Comparison of ENCODE assay signal across 30 cellular contexts in the genomic region with DNA sequence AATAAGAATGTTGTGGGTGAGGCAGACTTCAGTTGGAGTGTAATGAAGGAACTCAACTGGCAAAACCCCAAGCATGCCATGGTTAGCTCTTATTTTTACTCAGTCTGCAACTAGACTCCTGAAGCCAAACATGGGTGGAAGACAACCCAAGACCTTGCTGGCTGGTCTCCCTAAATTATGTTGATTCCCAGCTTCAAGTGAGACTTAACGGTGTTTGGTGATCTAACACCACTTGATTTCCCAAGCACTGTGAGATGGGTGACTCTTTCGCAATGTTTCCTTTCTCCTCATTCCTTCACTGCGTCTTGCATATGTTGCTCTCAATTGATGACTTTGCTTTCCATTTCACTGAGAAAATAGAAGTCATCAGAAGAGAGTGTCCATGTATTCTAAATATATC.
"Had no signal": no experiment of that assay in that cellular context is flagged by ENCODE, and none has a peak within 500 bp of the region (broad histone marks: within the 10 kb centered on the region; RNA-seq: fewer than 3 reads in every experiment).

No MANE protein-coding gene starts in this region.

- DNase-seq: activated CD4-positive, alpha-beta T cell treated with anti-CD3 and anti-CD28 coated beads, Interleukin-2, amount 10 ng/mL, durations not matched to agents 24 days and 14 days; activated CD4-positive, alpha-beta T cell treated with anti-CD3 and anti-CD28 coated beads, Interleukin-2, amount 50 U/mL, for 4 hours; activated CD8-positive, alpha-beta T cell treated with anti-CD3 and anti-CD28 coated beads for 36 hours; activated effector memory CD4-positive, alpha-beta T cell treated with anti-CD3 and anti-CD28 coated beads, Interleukin-2, amount 50 U/mL, for 16 hours; activated naive CD4-positive, alpha-beta T cell; activated naive CD4-positive, alpha-beta T cell treated with anti-CD3 and anti-CD28 coated beads, Interleukin-2, amount 50 U/mL, for 16 hours; activated naive CD8-positive, alpha-beta T cell treated with anti-CD3 and anti-CD28 coated beads for 36 hours; activated T-cell treated with anti-CD3 and anti-CD28 coated beads, Interleukin-2, amount 50 U/mL, for 1 hour; activated T-cell treated with anti-CD3 and anti-CD28 coated beads, Interleukin-2, amount 50 U/mL, for 72 hours; amygdala; body of pancreas; caudate nucleus; cerebellar nuclear complex; Karpas-422; MG63; NCI-H1048; NCI-H1105 treated with DMSO at 0.1 percent for 48 hours; NCI-H1436; NCI-H1694; NCI-H1930; NCI-H2081 treated with DMSO at 0.1 percent for 48 hours; NCI-H345; NCI-H524 treated with DMSO at 0.1 percent for 48 hours; SHP77; SJCRH30 had no signal

- H3K36me3 Mint-ChIP-seq: activated naive CD8-positive, alpha-beta T cell treated with anti-CD3 and anti-CD28 coated beads for 36 hours had no signal

- H3K27ac Mint-ChIP-seq: activated CD4-positive, alpha-beta T cell treated with anti-CD3 and anti-CD28 coated beads, Interleukin-2, amount 10 ng/mL, durations not matched to agents 24 days and 14 days; activated CD8-positive, alpha-beta T cell treated with anti-CD3 and anti-CD28 coated beads for 36 hours; activated naive CD8-positive, alpha-beta T cell treated with anti-CD3 and anti-CD28 coated beads for 36 hours; activated T-cell treated with anti-CD3 and anti-CD28 coated beads, Interleukin-2, amount 50 U/mL, for 72 hours; activated T-helper 17 cell treated with anti-CD3 and anti-CD28 coated beads, Interleukin-2, amount 50 U/mL, for 72 hours had no signal

- H3K4me3 ChIP-seq: ascending aorta, body of pancreas, breast epithelium, MG63, SJCRH30, SK-N-MC had no signal

- H3K4me1 ChIP-seq: ascending aorta, body of pancreas, breast epithelium, SJCRH30 had no signal

- H3K4me3 Mint-ChIP-seq: activated CD4-positive, alpha-beta T cell treated with anti-CD3 and anti-CD28 coated beads, Interleukin-2, amount 10 ng/mL, durations not matched to agents 24 days and 14 days; activated CD8-positive, alpha-beta T cell treated with anti-CD3 and anti-CD28 coated beads for 36 hours; activated naive CD8-positive, alpha-beta T cell treated with anti-CD3 and anti-CD28 coated beads for 36 hours; activated T-cell treated with anti-CD3 and anti-CD28 coated beads, Interleukin-2, amount 50 U/mL, for 72 hours; activated T-helper 17 cell treated with anti-CD3 and anti-CD28 coated beads, Interleukin-2, amount 50 U/mL, for 72 hours had no signal

- H3K27ac ChIP-seq: ascending aorta, body of pancreas, breast epithelium, SJCRH30, SK-N-MC had no signal

- H3K9me3 ChIP-seq: ascending aorta, body of pancreas, breast epithelium, MG63, SJCRH30 had no signal

- H3K4me1 Mint-ChIP-seq: activated CD4-positive, alpha-beta T cell treated with anti-CD3 and anti-CD28 coated beads, Interleukin-2, amount 10 ng/mL, durations not matched to agents 24 days and 14 days; activated naive CD8-positive, alpha-beta T cell treated with anti-CD3 and anti-CD28 coated beads for 36 hours; activated T-helper 17 cell treated with anti-CD3 and anti-CD28 coated beads, Interleukin-2, amount 50 U/mL, for 72 hours had no signal

- H3K9me3 Mint-ChIP-seq: activated CD4-positive, alpha-beta T cell treated with anti-CD3 and anti-CD28 coated beads, Interleukin-2, amount 10 ng/mL, durations not matched to agents 24 days and 14 days; activated CD8-positive, alpha-beta T cell treated with anti-CD3 and anti-CD28 coated beads for 36 hours; activated naive CD8-positive, alpha-beta T cell treated with anti-CD3 and anti-CD28 coated beads for 36 hours; activated T-cell treated with anti-CD3 and anti-CD28 coated beads, Interleukin-2, amount 50 U/mL, for 72 hours; activated T-helper 17 cell treated with anti-CD3 and anti-CD28 coated beads, Interleukin-2, amount 50 U/mL, for 72 hours had no signal

- H3K27me3 ChIP-seq: ascending aorta, body of pancreas, breast epithelium, MG63, SJCRH30 had no signal

- H3K27me3 Mint-ChIP-seq: activated CD4-positive, alpha-beta T cell treated with anti-CD3 and anti-CD28 coated beads, Interleukin-2, amount 10 ng/mL, durations not matched to agents 24 days and 14 days; activated CD8-positive, alpha-beta T cell treated with anti-CD3 and anti-CD28 coated beads for 36 hours; activated naive CD8-positive, alpha-beta T cell treated with anti-CD3 and anti-CD28 coated beads for 36 hours; activated T-helper 17 cell treated with anti-CD3 and anti-CD28 coated beads, Interleukin-2, amount 50 U/mL, for 72 hours had no signal

- ATAC-seq: activated CD8-positive, alpha-beta T cell treated with anti-CD3 and anti-CD28 coated beads for 36 hours; activated T-cell treated with anti-CD3 and anti-CD28 coated beads, Interleukin-2, amount 50 U/mL, for 72 hours; activated T-helper 17 cell treated with anti-CD3 and anti-CD28 coated beads, Interleukin-2, amount 50 U/mL, for 72 hours; body of pancreas; Panc1 had no signal

- H3K36me3 ChIP-seq: ascending aorta, breast epithelium, MG63, SJCRH30 had no signal
